1 cellular context compared by ENCODE assay signal in genomic region chr17:59840329-59840907, GRCh38.
TF ChIP-seq lines count a peak whose summit lies in the region.

No MANE protein-coding gene starts in this region.

TF ChIP-seq in WTC11, 78 proteins besides CTCF, POLR2A, EP300 and RAD21 (continued from another document):
- TF ChIP-seq ERG (CRISPR knock-in tag; IDR thresholded peaks at IDR 0.05) (peak; percentile 43), GTF2I (CRISPR knock-in tag; conservative IDR thresholded peaks at IDR 0.05) (no peak), ZNF671 (CRISPR knock-in tag; IDR thresholded peaks at IDR 0.05) (peak; percentile 13; the same call in 1 of the 2 replicates), FOXP1 (CRISPR knock-in tag; IDR thresholded peaks at IDR 0.05; ENCODE audit: borderline replicate concordance) (no peak)
TF ChIP-seq in WTC11: peak in this region for 7.
